In the genomic region with DNA sequence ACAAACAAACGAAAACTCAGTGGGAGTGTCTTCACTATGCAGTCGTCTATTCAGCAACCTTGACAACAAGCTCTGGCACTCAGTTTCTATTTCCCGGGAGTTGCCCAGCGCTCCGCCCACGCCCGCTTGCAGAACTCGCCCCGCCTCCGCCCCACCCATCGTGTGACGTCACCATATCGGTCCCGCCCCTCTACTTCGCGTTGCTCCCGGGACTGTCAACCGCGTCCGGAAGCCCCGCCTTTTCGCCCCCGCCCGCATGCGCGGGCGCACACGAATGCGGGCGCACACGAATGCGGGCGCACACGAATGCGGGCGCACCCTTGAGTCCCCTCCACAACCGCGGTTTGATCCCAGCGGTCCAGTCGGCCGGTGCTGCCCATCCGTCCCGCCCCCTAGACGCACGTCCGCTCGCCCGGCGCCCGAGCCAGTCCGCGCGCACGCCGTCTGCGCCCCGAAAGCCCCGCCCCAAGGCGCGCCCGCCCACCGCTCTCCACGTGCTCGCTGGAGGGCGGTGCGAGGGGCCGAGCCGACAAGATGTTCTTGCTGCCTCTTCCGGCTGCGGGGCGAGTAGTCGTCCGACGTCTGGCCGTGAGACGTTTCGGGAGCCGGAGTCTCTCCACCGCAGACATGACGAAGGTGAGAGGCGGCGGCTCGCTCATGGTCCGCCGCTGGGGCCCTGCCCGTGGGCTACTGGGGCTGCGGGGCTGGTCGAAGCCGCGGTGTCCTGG, we compare ENCODE assay signal across 8 cellular contexts. TPM values are rescaled to one million over a fixed set of nuclear protein-coding genes. Genes with fewer than 3 reads are reported as not detected.
A peak's percentile ranks its signal among the peaks of the same experiment; 100 is the strongest.
DNase-seq lines count a peak whose midpoint lies in the region; ATAC-seq and TF ChIP-seq lines count a peak whose summit lies in the region.

Gene LAP3 (plus strand): TSS at position 267 of the 728 bp plus-strand sequence. CDS start 268 bp downstream, at position 535.

- no peaks in the 10 kb centered on the region for H4K20me1 ChIP-seq in KMS-11 (ENCODE audit: insufficient read depth)

- 0 to 1% methylated on average over 17 to 18 of the region's 90 CpGs for WGBS in esophagus squamous epithelium, 2 donors

- H3K27ac ChIP-seq in KMS-11 = peak within 1 kb of the TSS; percentile 79
- H3K27ac ChIP-seq in Peyer's patch = peak within 1 kb of the TSS; percentile 85 to 97 (median 94)
- H3K27ac ChIP-seq in esophagus squamous epithelium = peak within 1 kb of the TSS; percentile 92 to 94 (median 92)

- H3K9ac ChIP-seq in KMS-11 = peak within 1 kb of the TSS; percentile 74

- peak; percentile 85 for ATAC-seq in GM21737 (IDR thresholded peaks at IDR 0.05; ENCODE audit: unreplicated experiment)

- peak within 1 kb of the TSS; percentile 69 for H2AFZ ChIP-seq in KMS-11 (ENCODE audit: low read depth)

- peak within 1 kb of the TSS; percentile 54 for H3K4me3 ChIP-seq in KMS-11 (IDR thresholded peaks at IDR 0.05; ENCODE audit: insufficient read depth, low read depth, low read length)
- peak within 1 kb of the TSS; percentile 70 to 87 (median 83) for H3K4me3 ChIP-seq in Peyer's patch
- peak within 1 kb of the TSS; percentile 69 to 84 (median 79) for H3K4me3 ChIP-seq in esophagus squamous epithelium

- H3K36me3 ChIP-seq in KMS-11 (ENCODE audit: insufficient read depth) (no peaks in the 10 kb centered on the region), Peyer's patch (peaks cover 0 to 20% (median 0%) of the 10 kb centered on the region in 3 donors), esophagus squamous epithelium (peaks cover 0 to 21% (median 0%) of the 10 kb centered on the region in 3 donors)

- TF ChIP-seq POLR2A in Peyer's patch (IDR thresholded peaks at IDR 0.05) (peak; percentile 93 to 97), esophagus squamous epithelium (IDR thresholded peaks at IDR 0.05) (peak in 3 of 4 donors; percentile 50 to 96 (median 93))

- H3K27me3 ChIP-seq in KMS-11 (ENCODE audit: insufficient read depth, low read depth) (no peaks in the 10 kb centered on the region), Peyer's patch (no peaks in the 10 kb centered on the region), esophagus squamous epithelium (no peaks in the 10 kb centered on the region)

- H3K4me1 ChIP-seq in KMS-11 (ENCODE audit: low read depth, poor library complexity, severe bottlenecking) (peaks cover 18% of the 10 kb centered on the region), Peyer's patch (peaks cover 0 to 32% (median 7%) of the 10 kb centered on the region in 4 donors), esophagus squamous epithelium (peaks cover 0 to 50% (median 24%) of the 10 kb centered on the region in 3 donors)

- H3K9me3 ChIP-seq in Peyer's patch (no peaks in the 10 kb centered on the region), esophagus squamous epithelium (no peaks in the 10 kb centered on the region)

- intact Hi-C loops in esophagus squamous epithelium (cut with DNase I) = no loop called here

- DNase-seq in DMS79 (lab: John Stamatoyannopoulos, UW) (peak; percentile 65), Peyer's patch (peak; percentile 98 to 100 (median 99)), activated T-helper 1 cell treated with Interleukin-2 at 50 U/mL for 16 hours (ENCODE audit: low read depth) (peak; percentile 96), esophagus squamous epithelium (lab: John Stamatoyannopoulos, UW) (peak; percentile 84), myocyte (ENCODE audit: low read depth) (peak; percentile 96)
- DNase-seq in stimulated activated CD8-positive, alpha-beta memory T cell treated with anti-CD3 and anti-CD28 coated beads, Interleukin-7, amount 100 ng/mL, for 48 hours (ENCODE audit: extremely low read depth in 1 of 2, low read depth in 1 of 2) = peak; percentile 94 to 96

- peak within 1 kb of the TSS; percentile 76 for H3K4me2 ChIP-seq in KMS-11

- TF ChIP-seq CTCF in KMS-11 (conservative IDR thresholded peaks at IDR 0.05; ENCODE audit: low read depth, low read length) (no peak), Peyer's patch (IDR thresholded peaks at IDR 0.05) (peak in 1 of 6 experiments; percentile 23), esophagus squamous epithelium (IDR thresholded peaks at IDR 0.05) (peak in 1 of 6 experiments; percentile 17)

- peaks cover 35% of the 10 kb centered on the region; the same call in 1 of the 2 replicates for H3K79me2 ChIP-seq in KMS-11 (ENCODE audit: insufficient read depth, low read depth)

RNA-seq across cellular contexts. Expression of gene LAP3, which starts in this region (rescaled TPM):
- total RNA-seq in Peyer's patch (10 to 100 TPM; 41.4 to 79.2 (median 67.4) TPM), esophagus squamous epithelium (10 to 100 TPM; 30.2 to 80.5 (median 54.6) TPM), myocyte (49.5 and 59.0 TPM in 2 replicates)
- polyA plus RNA-seq in myocyte (2012) = 36.3 TPM

Comparison
In these comparisons a context has a peak if more than half of its experiments do, and no peak if none do; other contexts are left out.
1. Peak in every context shown above with its lines: DNase-seq, ATAC-seq, H3K4me3 ChIP-seq and H3K27ac ChIP-seq.